ENCODE assay signal across 23 cellular contexts in genomic region chr6:98586163-98586562, GRCh38.
"Had no signal": no experiment of that assay in that cellular context is flagged by ENCODE, and none has a peak within 500 bp of the region (broad histone marks: within the 10 kb centered on the region; RNA-seq: fewer than 3 reads in every experiment).

No MANE protein-coding gene starts in this region.

- H3K4me1 ChIP-seq: esophagus squamous epithelium, gastroesophageal sphincter, psoas muscle, right lobe of liver, spleen, testis, upper lobe of right lung, vagina had no signal

- H3K36me3 ChIP-seq: esophagus squamous epithelium, gastroesophageal sphincter, neutrophil, right lobe of liver, spleen, tibial nerve, upper lobe of right lung, vagina had no signal

- H3K27ac ChIP-seq: esophagus squamous epithelium, gastroesophageal sphincter, neutrophil, psoas muscle, right lobe of liver, spleen, testis, tibial nerve, upper lobe of right lung, vagina had no signal

- H3K27me3 ChIP-seq: esophagus squamous epithelium, neutrophil, right lobe of liver, spleen, testis, tibial nerve, vagina had no signal

- H3K4me3 ChIP-seq: esophagus squamous epithelium, gastroesophageal sphincter, psoas muscle, right lobe of liver, spleen, testis, tibial nerve, upper lobe of right lung, vagina had no signal

- ATAC-seq: effector memory CD8-positive, alpha-beta T cell; gastroesophageal sphincter; left cardiac atrium; naive thymus-derived CD4-positive, alpha-beta T cell; psoas muscle; right lobe of liver; stimulated activated naive B cell treated with anti-CD40 and anti-IgM and Interleukin-4, amounts not matched to agents 10 μg/mL and 1 μg/mL and 100 μg/mL, for 72 hours; stimulated activated naive CD8-positive, alpha-beta T cell treated with anti-CD3 and anti-CD28 coated beads, Interleukin-15, amount 100 ng/mL, for 72 hours; upper lobe of right lung had no signal

- DNase-seq: effector memory CD8-positive, alpha-beta T cell; esophagus squamous epithelium; foreskin fibroblast; glutamatergic neuron; kidney; left cardiac atrium; naive thymus-derived CD4-positive, alpha-beta T cell; nephron progenitor cell; psoas muscle; retina; right lobe of liver; spleen; stimulated activated CD4-positive, alpha-beta T cell treated with anti-CD3 and anti-CD28 coated beads, Interleukin-15, amount 100 ng/mL, for 24 hours; stimulated activated CD4-positive, alpha-beta T cell treated with anti-CD3 and anti-CD28 coated beads, Interleukin-1b, Interleukin-23, amount 100 ng/mL, for 48 hours; stimulated activated CD4-positive, alpha-beta T cell treated with anti-CD3 and anti-CD28 coated beads, Interleukin-4, amount 100 ng/mL, for 24 hours; stimulated activated naive B cell treated with anti-CD40 and anti-IgM and Interleukin-4, amounts not matched to agents 10 μg/mL and 1 μg/mL and 100 μg/mL, for 72 hours; stimulated activated naive CD8-positive, alpha-beta T cell treated with anti-CD3 and anti-CD28 coated beads, Interleukin-15, amount 100 ng/mL, for 72 hours; testis; upper lobe of right lung had no signal

- H3K9me3 ChIP-seq: esophagus squamous epithelium, gastroesophageal sphincter, neutrophil, psoas muscle, right lobe of liver, spleen, testis, tibial nerve, upper lobe of right lung, vagina had no signal
